In the genomic region with DNA sequence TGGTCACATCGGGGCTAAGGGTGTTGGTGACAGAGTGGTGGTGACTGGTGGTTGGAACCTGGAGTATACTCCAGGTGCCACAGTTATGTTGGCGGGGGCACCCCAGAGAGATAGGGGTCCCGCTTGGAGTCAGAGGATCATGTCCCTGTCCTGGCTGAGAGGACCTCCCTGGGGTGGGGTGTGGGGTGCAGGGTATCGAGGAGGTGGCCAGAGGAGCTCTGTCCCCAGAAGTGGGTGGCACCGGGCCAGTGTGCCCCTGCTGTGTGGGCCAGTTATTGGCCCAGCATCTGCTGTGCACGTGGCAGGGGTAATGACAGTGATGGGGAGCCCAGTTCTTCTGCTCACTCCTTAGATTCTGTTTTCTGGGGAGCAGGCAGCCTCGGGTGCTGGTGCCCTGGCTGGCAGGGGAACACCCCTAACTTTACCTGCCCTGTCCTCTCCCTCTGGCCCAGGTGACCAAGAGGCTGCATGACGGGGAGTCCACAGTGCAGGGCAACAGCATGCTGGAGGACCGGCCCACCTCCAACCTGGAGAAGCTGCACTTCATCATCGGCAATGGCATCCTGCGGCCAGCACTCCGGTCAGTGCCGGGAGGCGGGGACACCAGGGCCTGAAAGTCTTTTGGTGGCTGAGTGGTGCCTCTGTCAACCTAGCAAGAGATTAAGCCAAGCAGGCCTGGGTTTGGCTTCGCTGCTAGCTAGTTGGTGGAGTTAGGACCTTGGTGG, we compare ENCODE assay signal across 26 cellular contexts.
"Had no signal": no experiment of that assay in that cellular context is flagged by ENCODE, and none has a peak within 500 bp of the region (broad histone marks: within the 10 kb centered on the region; RNA-seq: fewer than 3 reads in every experiment).

No MANE protein-coding gene starts in this region.

- DNase-seq: islet precursor cell; kidney glomerular epithelial cell; left colon; mesendoderm; naive B cell; natural killer cell; nephron progenitor cell; ovary; stimulated activated CD4-positive, alpha-beta T cell treated with anti-CD3 and anti-CD28 coated beads, Interleukin-1b, Interleukin-23, amount 100 ng/mL, for 48 hours; stimulated activated CD4-positive, alpha-beta T cell treated with anti-CD3 and anti-CD28 coated beads, Interleukin-2, amount 100 ng/mL, for 48 hours; stimulated activated CD4-positive, alpha-beta T cell treated with anti-CD3 and anti-CD28 coated beads, Interleukin-4, amount 100 ng/mL, for 4 hours; stimulated activated naive CD4-positive, alpha-beta T cell; tibial artery; trophoblast cell; upper lobe of right lung; uterus had no signal

- H3K4me3 ChIP-seq: heart left ventricle, hepatocyte, left lung, lung, neural progenitor cell, ovary, right atrium auricular region, right lobe of liver, smooth muscle cell, suprapubic skin, thoracic aorta, tibial artery, upper lobe of right lung, uterus had no signal

- H3K9me3 ChIP-seq: heart left ventricle, left lung, ovary, right atrium auricular region, right lobe of liver, suprapubic skin, thoracic aorta, tibial artery, upper lobe of right lung, uterus had no signal

- H3K36me3 ChIP-seq: neural progenitor cell, ovary, right atrium auricular region, suprapubic skin, thoracic aorta, tibial artery, upper lobe of right lung, uterus had no signal

- ATAC-seq: heart left ventricle, left colon, left lung, natural killer cell, right lobe of liver, upper lobe of right lung had no signal

- H3K4me2 ChIP-seq: hepatocyte, neural progenitor cell, smooth muscle cell had no signal

- H2AFZ ChIP-seq: hepatocyte, neural progenitor cell had no signal

- H3K9ac ChIP-seq: neural progenitor cell had no signal

- H3K4me1 ChIP-seq: left lung, neural progenitor cell, right atrium auricular region, suprapubic skin, uterus had no signal

- H3K27ac ChIP-seq: heart left ventricle, hepatocyte, left lung, neural progenitor cell, ovary, right atrium auricular region, right lobe of liver, suprapubic skin, thoracic aorta, tibial artery, upper lobe of right lung, uterus had no signal

- H3K27me3 ChIP-seq: heart left ventricle, hepatocyte, left lung, neural progenitor cell, ovary, right atrium auricular region, right lobe of liver, suprapubic skin, tibial artery, upper lobe of right lung, uterus had no signal
